In the genomic region with DNA sequence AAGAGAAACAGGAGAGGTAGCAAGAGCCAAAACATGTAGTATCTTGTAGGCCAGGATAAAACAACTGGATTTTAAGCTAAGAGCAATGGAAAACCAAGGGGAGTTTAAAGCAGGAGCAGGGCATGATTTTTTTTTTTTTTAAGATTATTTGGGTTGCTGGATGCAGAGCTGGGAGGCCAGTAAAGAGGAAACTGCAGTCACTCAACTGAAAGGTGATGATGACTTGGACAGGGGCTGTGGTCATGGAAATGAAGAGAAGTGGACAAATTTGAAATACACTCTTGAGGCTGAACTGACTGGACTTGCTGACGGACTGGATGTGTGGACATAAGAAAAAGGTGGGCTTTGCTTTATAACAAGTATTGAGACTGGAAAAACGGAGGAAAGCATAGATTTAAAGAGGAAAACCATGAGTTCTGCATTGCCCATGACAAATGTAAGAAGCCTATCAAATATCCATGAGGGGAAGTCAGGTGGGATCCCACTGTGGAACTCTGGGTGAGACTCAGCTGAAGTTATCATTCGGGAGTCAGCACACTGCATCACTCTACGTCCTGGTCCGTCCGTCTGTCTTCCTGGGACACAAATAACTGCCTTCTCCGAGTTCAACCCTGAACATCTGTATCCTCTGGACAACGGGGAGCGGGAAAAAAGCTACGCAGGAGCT, we compare ENCODE assay signal across 8 cellular contexts. TPM values are rescaled to one million over a fixed set of nuclear protein-coding genes. Genes with fewer than 3 reads are reported as not detected.
A peak's percentile ranks its signal among the peaks of the same experiment; 100 is the strongest.
DNase-seq lines count a peak whose midpoint lies in the region; FAIRE-seq and TF ChIP-seq lines count a peak whose summit lies in the region.

No MANE protein-coding gene starts in this region.

- H3K4me1 Mint-ChIP-seq in HFFc6 (ENCODE audit: low read depth): peaks cover 60% of the 10 kb centered on the region

- H3K4me2 ChIP-seq in PC-9: peak overlapping the region; percentile 99
- peak overlapping the region; percentile 95 to 99 for H3K4me2 ChIP-seq in H1 (ENCODE audit: insufficient read depth in 1 of 2, low read depth in 2 of 2, low read length in 2 of 2)

- POLR2A ChIA-PET in PC-9 (lab: Charles Lee; ENCODE audit: unreplicated experiment) (interaction anchor here (0.6 kb wide), 2 partner anchors 10 to 474 kb away, joined by 3 to 4 read pairs; a partner anchor contains a TSS), H1 (lab: Charles Lee; ENCODE audit: partially characterized antibody) (interaction anchor here (0.9 to 2.3 kb wide), 13 partner anchors 11 to 474 kb away, joined by 3 to 13 read pairs (median 4); a partner anchor contains a TSS)

- TF ChIP-seq POLR2A in H1 (IDR thresholded peaks at IDR 0.05; ENCODE audit: control extremely low read depth in 1 of 2, low read depth in 2 of 2, low read length in 2 of 2): no peak

- H2BK120ac ChIP-seq in H1 (replicated peaks; ENCODE audit: low read depth, low read length): no peak overlapping the region

- peak overlapping the region; percentile 90 for H3K27ac Mint-ChIP-seq in HFFc6

- peaks cover 5% of the 10 kb centered on the region; the same call in 1 of the 2 replicates for H3F3A ChIP-seq in PC-9 (ENCODE audit: insufficient read depth, low read depth)

- H3K36me3 Mint-ChIP-seq in HFFc6 (ENCODE audit: low read depth): peaks cover 26% of the 10 kb centered on the region

- H2BK15ac ChIP-seq in H1 (ENCODE audit: low read length): 0 out of 2 replicates have a peak overlapping the region, but pooled peaks have one; percentile 6

- peaks cover 6% of the 10 kb centered on the region for H3K23me2 ChIP-seq in H1 (ENCODE audit: low read depth, low read length)

- H4K20me1 ChIP-seq in PC-9 (ENCODE audit: insufficient read depth) (no peaks in the 10 kb centered on the region), H1 (replicated peaks in 1 of 2; ENCODE audit: control insufficient read depth in 1 of 2, insufficient read depth in 2 of 2, low read length in 2 of 2) (no peaks in the 10 kb centered on the region)

- no peak overlapping the region for H2AK5ac ChIP-seq in H1 (ENCODE audit: low read depth, low read length)

- DNase-seq in GM12865 (ENCODE audit: low read depth) (no peak), HFFc6 (no peak), PC-9 (no peak), H1 (ENCODE audit: low read depth in 1 of 2, low spot score in 2 of 2) (no peak), myocyte (ENCODE audit: low read depth) (peak; percentile 43), SHP77 (lab: John Stamatoyannopoulos, UW) (no peak), DMS 273 (lab: John Stamatoyannopoulos, UW; ENCODE audit: unreplicated experiment) (no peak)
- DNase-seq in stimulated activated CD4-positive, alpha-beta T cell treated with anti-CD3 and anti-CD28 coated beads, Interleukin-2, amount 100 ng/mL, for 24 hours: no peak

- H3K9ac ChIP-seq in H1 (replicated peaks in 1 of 4; ENCODE audit: extremely low read depth in 1 of 4, low read depth in 3 of 4, low read length in 3 of 4): peak overlapping the region; percentile 64 to 93 (median 80)

- H4K8ac ChIP-seq in H1 (ENCODE audit: extremely low read depth, insufficient read depth, low read length): peak overlapping the region; percentile 87

- H3K27me3 Mint-ChIP-seq in HFFc6 (ENCODE audit: insufficient read depth): peaks cover 2% of the 10 kb centered on the region; the same call in 1 of the 2 replicates

- H3K4me3 ChIP-seq in GM12865 (ENCODE audit: low read depth, low read length) (peak overlapping the region; percentile 85), PC-9 (peak overlapping the region; percentile 69), H1 (ENCODE audit: extremely low read depth in 1 of 4, insufficient read depth in 2 of 4, low read depth in 3 of 4, low read length in 4 of 4) (peak overlapping the region; percentile 84 to 91 (median 88))

- H2BK12ac ChIP-seq in H1 (ENCODE audit: low read depth, low read length): no peak overlapping the region

- H3K4ac ChIP-seq in H1 (replicated peaks; ENCODE audit: insufficient read length, low read depth, low read length): no peak overlapping the region

- no peaks in the 10 kb centered on the region for H3K9me3 Mint-ChIP-seq in HFFc6

- no peak for TF ChIP-seq RAD21 in H1 (IDR thresholded peaks at IDR 0.05 in 1 of 2, conservative IDR thresholded peaks at IDR 0.05 in 1 of 2; ENCODE audit: low read depth in 2 of 2, low read length in 2 of 2)

- H3K4me3 Mint-ChIP-seq in HFFc6: peak overlapping the region; percentile 93

- FAIRE-seq in H1 (lab: Jason Lieb, UNC): no peak

- H3K27ac ChIP-seq in PC-9: peak overlapping the region; percentile 33
- peak overlapping the region; percentile 49; the same call in 1 of the 2 replicates for H3K27ac ChIP-seq in H1 (ENCODE audit: low read depth, low read length)

- peaks cover 65% of the 10 kb centered on the region for H3K79me2 ChIP-seq in PC-9 (ENCODE audit: low read depth)
- H3K79me2 ChIP-seq in H1 (ENCODE audit: control insufficient read depth in 1 of 2, insufficient read depth in 2 of 2, low read length in 2 of 2): peaks cover 0 to 55% of the 10 kb centered on the region in 2 experiments; a peak in 3 of 4 replicates

- no peak overlapping the region; the same call in 1 of the 2 replicates for H3K18ac ChIP-seq in H1 (ENCODE audit: extremely low read depth, low read length)

- H3K4me1 ChIP-seq in PC-9 (replicated peaks; ENCODE audit: insufficient read depth) (peaks cover 19% of the 10 kb centered on the region), H1 (replicated peaks in 1 of 4; ENCODE audit: control insufficient read depth in 3 of 4, insufficient read depth in 4 of 4, low read length in 3 of 4) (peaks cover 0 to 2% (median under 1%) of the 10 kb centered on the region in 4 experiments; a peak in 3 of 7 replicates)

- H3K23ac ChIP-seq in H1 (ENCODE audit: insufficient read length): peak overlapping the region; percentile 36

- no peak overlapping the region for H3K14ac ChIP-seq in H1 (ENCODE audit: insufficient read length)

- TF ChIP-seq CTCF in GM12865 (IDR thresholded peaks at IDR 0.05; ENCODE audit: insufficient read depth, low read depth, low read length, missing control alignments): no peak
- no peak for TF ChIP-seq CTCF in HFFc6 (IDR thresholded peaks at IDR 0.05)
- TF ChIP-seq CTCF in PC-9 (conservative IDR thresholded peaks at IDR 0.05): no peak
- TF ChIP-seq CTCF in H1 (IDR thresholded peaks at IDR 0.05; ENCODE audit: control extremely low read depth in 1 of 3, insufficient read depth in 1 of 3, low read depth in 1 of 3, low read length in 3 of 3): no peak

- H2BK20ac ChIP-seq in H1 (ENCODE audit: low read length): no peak overlapping the region

- intact Hi-C loops in PC-9 (cut with micrococcal nuclease; ENCODE audit: unreplicated experiment): loop anchor here (1.0 to 5.0 kb wide), 6 partner anchors 33 to 475 kb away; a partner anchor contains a TSS

- no peak overlapping the region for H4K5ac ChIP-seq in H1 (ENCODE audit: insufficient read length, low read depth, low read length)

- H3K36me3 ChIP-seq in PC-9 (ENCODE audit: low read depth): peaks cover 19% of the 10 kb centered on the region
- peaks cover 0 to 19% (median 6%) of the 10 kb centered on the region in 4 experiments; a peak in 4 of 8 replicates for H3K36me3 ChIP-seq in H1 (ENCODE audit: control insufficient read depth in 2 of 4, insufficient read depth in 4 of 4, low read length in 3 of 4)

- H3K27me3 ChIP-seq in PC-9 (ENCODE audit: insufficient read depth, low read depth) (no peaks in the 10 kb centered on the region), H1 (replicated peaks in 1 of 4; ENCODE audit: control insufficient read depth in 3 of 4, extremely low read depth in 1 of 4, insufficient read depth in 3 of 4, low read length in 3 of 4) (no peaks in the 10 kb centered on the region; a peak in 1 of 7 replicates)

- H2AFZ ChIP-seq in PC-9 (peak overlapping the region; percentile 94), H1 (ENCODE audit: low read length) (peak overlapping the region; percentile 88)

- peak overlapping the region; percentile 49 for H4K91ac ChIP-seq in H1 (replicated peaks; ENCODE audit: insufficient read length, low read length)

- no peak for TF ChIP-seq EP300 in H1 (IDR thresholded peaks at IDR 0.05; ENCODE audit: borderline replicate concordance in 1 of 2, low read depth in 2 of 2, low read length in 2 of 2)

- no peaks in the 10 kb centered on the region for H3K9me3 ChIP-seq in PC-9 (ENCODE audit: insufficient read depth, low read depth)
- H3K9me3 ChIP-seq in H1 (ENCODE audit: insufficient read depth in 2 of 2, low read depth in 1 of 2, low read length in 1 of 2): no peaks in the 10 kb centered on the region

- peaks cover 4% of the 10 kb centered on the region; the same call in 1 of the 2 replicates for H3K79me1 ChIP-seq in H1 (ENCODE audit: low read depth, low read length)

- peak overlapping the region; percentile 55 for H3K56ac ChIP-seq in H1 (replicated peaks; ENCODE audit: insufficient read length, low read depth, low read length)

- 16% methylated on average over 10 of the region's 10 CpGs; no CpG with 5 or more reads in 1 of the 2 experiments for WGBS in H1 (ENCODE audit: extremely low coverage in 1 of 2, insufficient coverage in 1 of 2, insufficient read length in 1 of 2, insufficient replicate concordance in 2 of 2, low coverage in 1 of 2, low lambda C conversion rate in 2 of 2, missing lambda C conversion rate in 1 of 2), 2 experiments

- no peaks in the 10 kb centered on the region for H3K9me2 ChIP-seq in PC-9 (ENCODE audit: insufficient read depth)

- peak overlapping the region; percentile 86; the same call in 1 of the 2 replicates for H2BK5ac ChIP-seq in H1 (ENCODE audit: low read depth, low read length)

- TSS peak; percentile 64 for BruUV-seq in PC-9 (replicated peaks; lab: Mats Ljungman, UMichigan)

- CTCF ChIA-PET in PC-9 (lab: Charles Lee): interaction anchor here (0.7 to 1.4 kb wide), 2 partner anchors 199 to 281 kb away, joined by 3 to 4 read pairs; no protein-coding TSS in a partner anchor
- CTCF ChIA-PET in H1 (lab: Charles Lee; ENCODE audit: partially characterized antibody): interaction anchor here (1.2 to 2.9 kb wide), 3 partner anchors 26 to 287 kb away, joined by 3 to 25 read pairs (median 3); no protein-coding TSS in a partner anchor

RNA-seq across cellular contexts. Expression of a gene that starts 0.7 kb away (rescaled TPM):
- 10 to 100 TPM; 38.7 to 40.3 (median 39.5) TPM for total RNA-seq in HFFc6 (2021; fragmentation: NEBNext Ultra II Directional; extraction: Animal tissue kit (Norgen Biotek cat#: 25700))
- total RNA-seq in PC-9 (2021): 27.1 and 28.8 TPM in 2 replicates
- 27.3 and 27.7 TPM in 2 replicates for total RNA-seq in H1 (2021; fragmentation: NEBNext Ultra II Directional; extraction: Animal tissue kit (Norgen Biotek cat#: 25700))
- polyA plus RNA-seq in H1 (2011; rRNA removed): 8.8 and 13.0 TPM in 2 replicates
- 14.6 TPM for polyA plus RNA-seq in H1 (2011; cell fraction: cytosol; rRNA removed)
- 25.3 TPM for polyA plus RNA-seq in H1 (2011; cell fraction: nucleus; rRNA removed)
- 25.3 to 31.0 TPM (median 28.3 TPM) in 4 replicates for polyA plus RNA-seq in H1 (2012, experiment 1 of 2)
- polyA plus RNA-seq in H1 (2012, experiment 2 of 2): 5.1 TPM
- 20.2 TPM for polyA plus RNA-seq in H1 (2013, experiment 1 of 2)
- 20.5 TPM for polyA plus RNA-seq in H1 (2013, experiment 2 of 2)
- 19.7 and 22.0 TPM in 2 replicates for polyA minus RNA-seq in H1 (2011; rRNA and poly(A)+ RNA removed)
- polyA minus RNA-seq in H1 (2011; cell fraction: cytosol; rRNA and poly(A)+ RNA removed): 15.0 TPM
- polyA minus RNA-seq in H1 (2011; cell fraction: nucleus; rRNA and poly(A)+ RNA removed): 30.3 TPM
- 22.3 and 27.0 TPM in 2 replicates for total RNA-seq in myocyte
- polyA plus RNA-seq in myocyte (2012): 21.1 TPM

RNA-seq across cellular contexts. Expression of a gene that starts 0.9 kb away (rescaled TPM):
- total RNA-seq in HFFc6 (2021; fragmentation: NEBNext Ultra II Directional; extraction: Animal tissue kit (Norgen Biotek cat#: 25700)): 10 to 100 TPM; 15.5 to 21.1 (median 18.7) TPM
- total RNA-seq in PC-9 (2021) (8.7 and 18.3 TPM in 2 replicates), myocyte (11.4 and 13.3 TPM in 2 replicates)
- 24.8 and 25.4 TPM in 2 replicates for total RNA-seq in H1 (2021; fragmentation: NEBNext Ultra II Directional; extraction: Animal tissue kit (Norgen Biotek cat#: 25700))
- 3.4 and 7.1 TPM in 2 replicates for polyA plus RNA-seq in H1 (2011; rRNA removed)
- 15.4 TPM for polyA plus RNA-seq in H1 (2011; cell fraction: cytosol; rRNA removed)
- 1.3 TPM for polyA plus RNA-seq in H1 (2011; cell fraction: nucleus; rRNA removed)
- polyA plus RNA-seq in H1 (2012, experiment 1 of 2): 16.4 to 38.9 TPM (median 17.3 TPM) in 4 replicates
- 21.4 TPM for polyA plus RNA-seq in H1 (2012, experiment 2 of 2)
- 35.7 TPM for polyA plus RNA-seq in H1 (2013, experiment 1 of 2)
- polyA plus RNA-seq in H1 (2013, experiment 2 of 2): 36.0 TPM
- polyA minus RNA-seq in H1 (2011; rRNA and poly(A)+ RNA removed): 1.9 and 2.8 TPM in 2 replicates
- polyA minus RNA-seq in H1 (2011; cell fraction: cytosol; rRNA and poly(A)+ RNA removed): 2.4 TPM
- 7.5 TPM for polyA minus RNA-seq in H1 (2011; cell fraction: nucleus; rRNA and poly(A)+ RNA removed)
- 11.3 TPM for polyA plus RNA-seq in myocyte (2012)

RNA-seq across cellular contexts. Expression of a gene that starts 52.9 kb away (rescaled TPM):
- total RNA-seq in HFFc6 (2021; fragmentation: NEBNext Ultra II Directional; extraction: Animal tissue kit (Norgen Biotek cat#: 25700)): 10 to 100 TPM; 73.3 to 90.8 (median 80.7) TPM
- total RNA-seq in PC-9 (2021): 62.3 and 64.7 TPM in 2 replicates
- total RNA-seq in H1 (2021; fragmentation: NEBNext Ultra II Directional; extraction: Animal tissue kit (Norgen Biotek cat#: 25700)): 27.0 and 27.4 TPM in 2 replicates
- polyA plus RNA-seq in H1 (2011; rRNA removed): 33.7 and 38.2 TPM in 2 replicates
- polyA plus RNA-seq in H1 (2011; cell fraction: cytosol; rRNA removed): 33.9 TPM
- polyA plus RNA-seq in H1 (2011; cell fraction: nucleus; rRNA removed): 39.5 TPM
- polyA plus RNA-seq in H1 (2012, experiment 1 of 2): 21.2 to 24.6 TPM (median 23.9 TPM) in 4 replicates
- polyA plus RNA-seq in H1 (2012, experiment 2 of 2): 22.3 TPM
- polyA plus RNA-seq in H1 (2013, experiment 1 of 2): 34.5 TPM
- polyA plus RNA-seq in H1 (2013, experiment 2 of 2): 37.3 TPM
- 35.2 and 35.8 TPM in 2 replicates for polyA minus RNA-seq in H1 (2011; rRNA and poly(A)+ RNA removed)
- polyA minus RNA-seq in H1 (2011; cell fraction: cytosol; rRNA and poly(A)+ RNA removed): 14.5 TPM
- polyA minus RNA-seq in H1 (2011; cell fraction: nucleus; rRNA and poly(A)+ RNA removed): 13.5 TPM
- total RNA-seq in myocyte: 90.5 and 112 TPM in 2 replicates
- polyA plus RNA-seq in myocyte (2012): 65.0 TPM

RNA-seq across cellular contexts. Expression of a gene that starts 53.0 kb away (rescaled TPM):
- 10 to 100 TPM in 3 of 6 experiments, 1 to 10 TPM in 3; 9.4 to 12.0 (median 10.1) TPM for total RNA-seq in HFFc6 (2021; fragmentation: NEBNext Ultra II Directional; extraction: Animal tissue kit (Norgen Biotek cat#: 25700))
- total RNA-seq in PC-9 (2021) (14.4 and 17.6 TPM in 2 replicates), myocyte (21.4 and 24.0 TPM in 2 replicates)
- 20.6 and 22.3 TPM in 2 replicates for total RNA-seq in H1 (2021; fragmentation: NEBNext Ultra II Directional; extraction: Animal tissue kit (Norgen Biotek cat#: 25700))
- 10.8 and 15.0 TPM in 2 replicates for polyA plus RNA-seq in H1 (2011; rRNA removed)
- 17.2 TPM for polyA plus RNA-seq in H1 (2011; cell fraction: cytosol; rRNA removed)
- 4.9 TPM for polyA plus RNA-seq in H1 (2011; cell fraction: nucleus; rRNA removed)
- 17.2 to 24.5 TPM (median 20.8 TPM) in 4 replicates for polyA plus RNA-seq in H1 (2012, experiment 1 of 2)
- 13.2 TPM for polyA plus RNA-seq in H1 (2012, experiment 2 of 2)
- 17.2 TPM for polyA plus RNA-seq in H1 (2013, experiment 1 of 2)
- polyA plus RNA-seq in H1 (2013, experiment 2 of 2): 16.3 TPM
- 9.8 and 11.9 TPM in 2 replicates for polyA minus RNA-seq in H1 (2011; rRNA and poly(A)+ RNA removed)
- 8.6 TPM for polyA minus RNA-seq in H1 (2011; cell fraction: cytosol; rRNA and poly(A)+ RNA removed)
- 4.8 TPM for polyA minus RNA-seq in H1 (2011; cell fraction: nucleus; rRNA and poly(A)+ RNA removed)
- polyA plus RNA-seq in myocyte (2012): 13.0 TPM
